ENCODE assay signal across 12 cellular contexts in the genomic region with DNA sequence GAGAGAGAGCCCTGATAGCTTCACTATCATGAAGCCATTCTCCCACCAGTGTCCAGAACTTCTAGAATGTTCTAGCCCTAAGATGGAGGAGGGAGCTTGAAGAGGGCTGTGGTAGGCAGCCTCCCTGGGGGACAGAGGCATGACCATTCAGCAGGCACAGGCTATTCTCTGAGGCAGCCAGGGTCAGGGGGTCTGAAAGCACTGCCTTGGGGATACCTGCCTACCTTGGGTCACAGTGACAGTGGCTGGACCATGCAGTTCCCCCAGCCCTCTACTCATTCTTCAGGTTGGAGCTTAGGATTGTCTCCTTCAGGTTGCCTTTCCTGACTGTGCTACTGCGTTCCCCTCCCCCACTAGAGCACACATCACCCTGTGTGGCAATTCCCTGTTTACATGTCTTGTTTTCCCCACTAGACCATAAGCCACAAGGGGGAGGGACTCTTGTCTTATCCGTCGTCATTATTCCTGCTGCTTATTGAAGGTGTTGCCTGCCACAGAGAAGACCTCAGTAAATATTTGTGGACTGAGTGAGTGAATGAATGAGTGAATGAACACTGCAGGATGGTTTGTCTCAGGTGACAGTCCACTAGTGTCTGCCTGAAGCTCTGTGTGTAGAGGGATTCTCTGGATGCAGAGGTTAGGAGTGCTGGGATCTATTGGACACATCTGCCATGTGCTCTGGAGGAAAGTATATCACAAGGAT. TPM values are rescaled to one million over a fixed set of nuclear protein-coding genes. Genes with fewer than 3 reads are reported as not detected.
A peak's percentile ranks its signal among the peaks of the same experiment; 100 is the strongest.
DNase-seq lines count a peak whose midpoint lies in the region; ATAC-seq, FAIRE-seq and TF ChIP-seq lines count a peak whose summit lies in the region.
"Had no signal": no experiment of that assay in that cellular context is flagged by ENCODE, and none has a peak within 500 bp of the region (broad histone marks: within the 10 kb centered on the region; RNA-seq: fewer than 3 reads in every experiment).

No MANE protein-coding gene starts in this region.

- H3K4me1 ChIP-seq in breast epithelium (peaks cover 4 to 8% of the 10 kb centered on the region in 2 donors), mammary epithelial cell (ENCODE audit: insufficient read depth, low read length) (peaks cover 6% of the 10 kb centered on the region), GM23338 (ENCODE audit: insufficient read depth) (peaks cover 5% of the 10 kb centered on the region)

- H3K9me2 ChIP-seq in GM23338 (ENCODE audit: insufficient read depth), result no peaks in the 10 kb centered on the region

- no peaks in the 10 kb centered on the region for H3K9me3 Mint-ChIP-seq in activated CD8-positive, alpha-beta T cell treated with anti-CD3 and anti-CD28 coated beads for 36 hours
- H3K9me3 Mint-ChIP-seq in GM23338, result no peaks in the 10 kb centered on the region

- H3K4me3 ChIP-seq in breast epithelium (no peak overlapping the region), mammary epithelial cell (replicated peaks in 1 of 3; ENCODE audit: insufficient read depth in 1 of 3, low read depth in 2 of 3, low read length in 3 of 3) (no peak overlapping the region), GM23338 (no peak overlapping the region), lower leg skin (ENCODE audit: low read depth, poor library complexity, severe bottlenecking) (no peak overlapping the region)

- no peaks in the 10 kb centered on the region for H3K27me3 Mint-ChIP-seq in activated CD8-positive, alpha-beta T cell treated with anti-CD3 and anti-CD28 coated beads for 36 hours
- H3K27me3 Mint-ChIP-seq in GM23338 (ENCODE audit: insufficient read depth, low read depth, poor library complexity), result peaks cover 12% of the 10 kb centered on the region

- in situ Hi-C loops in mammary epithelial cell (cut with MboI; ENCODE audit: low sequenced_read_pairs in 2 of 2), result no loop called here

- no TSS peak for BruUV-seq in mammary epithelial cell (replicated peaks; lab: Mats Ljungman, UMichigan)

- H3K4me3 Mint-ChIP-seq in activated CD8-positive, alpha-beta T cell treated with anti-CD3 and anti-CD28 coated beads for 36 hours, result no peak overlapping the region
- no peak overlapping the region for H3K4me3 Mint-ChIP-seq in GM23338

- peaks cover 77% of the 10 kb centered on the region for H3K36me3 Mint-ChIP-seq in activated CD8-positive, alpha-beta T cell treated with anti-CD3 and anti-CD28 coated beads for 36 hours (ENCODE audit: low read depth)
- H3K36me3 Mint-ChIP-seq in GM23338 (ENCODE audit: low read depth), result peaks cover 43% of the 10 kb centered on the region

- H3K27ac ChIP-seq in breast epithelium (peak overlapping the region; percentile 40 to 64), mammary epithelial cell (ENCODE audit: insufficient read depth, low read depth, low read length) (no peak overlapping the region), GM23338 (ENCODE audit: low read depth) (no peak overlapping the region)

- DNase-seq in breast epithelium (ENCODE audit: low spot score in 2 of 2) (no peak), mammary epithelial cell (no peak), left lobe of liver (ENCODE audit: low spot score) (peak; percentile 71), urothelium cell line (ENCODE audit: low spot score) (no peak), GM23338 (ENCODE audit: low spot score) (no peak), lower leg skin (ENCODE audit: low spot score in 2 of 2) (no peak), NOMO-1 treated with DMSO at 0.1 percent for 48 hours (lab: John Stamatoyannopoulos, UW; ENCODE audit: unreplicated experiment) (no peak)
- DNase-seq in activated CD8-positive, alpha-beta T cell treated with anti-CD3 and anti-CD28 coated beads for 36 hours, result no peak
- DNase-seq: activated gamma-delta T cell treated with Interleukin-2 at 50 U/mL for 16 hours, erythroblast, kidney glomerular epithelial cell, NCI-H774 had no signal

- FAIRE-seq in urothelium cell line (lab: Jason Lieb, UNC), result peak; percentile 56

- H3K79me2 ChIP-seq in mammary epithelial cell (ENCODE audit: insufficient read depth, low read length) (peaks cover 51% of the 10 kb centered on the region), GM23338 (replicated peaks; ENCODE audit: insufficient read depth) (peaks cover 4% of the 10 kb centered on the region; the same call in 1 of the 2 replicates)

- H3K27ac Mint-ChIP-seq in activated CD8-positive, alpha-beta T cell treated with anti-CD3 and anti-CD28 coated beads for 36 hours, result peak overlapping the region; percentile 98
- no peak overlapping the region for H3K27ac Mint-ChIP-seq in GM23338

- TF ChIP-seq POLR2A in breast epithelium (IDR thresholded peaks at IDR 0.05) (no peak), lower leg skin (IDR thresholded peaks at IDR 0.05) (no peak)

- intact Hi-C loops in breast epithelium (cut with DNase I; ENCODE audit: low total_unique reads), result no loop called here
- intact Hi-C loops in mammary epithelial cell (cut with micrococcal nuclease), result no loop called here
- intact Hi-C loops in activated CD8-positive, alpha-beta T cell treated with anti-CD3 and anti-CD28 coated beads for 36 hours (cut with micrococcal nuclease), result no loop called here
- intact Hi-C loops in lower leg skin (cut with DNase I; ENCODE audit: low total_unique reads), result no loop called here

- ATAC-seq in activated CD8-positive, alpha-beta T cell treated with anti-CD3 and anti-CD28 coated beads for 36 hours, result no peak
- ATAC-seq in left lobe of liver (peak; percentile 85), GM23338 (no peak)

- dilution Hi-C loops in mammary epithelial cell (cut with HindIII; ENCODE audit: low sequenced_read_pairs), result loop anchor here (5.0 kb wide), 1 partner anchor 39 kb away; no protein-coding TSS in a partner anchor

- CTCF ChIA-PET in mammary epithelial cell (lab: Charles Lee; ENCODE audit: low non-redundant PET), result interaction anchor here (0.7 kb wide), 1 partner anchor 139 kb away, joined by 6 read pairs; no protein-coding TSS in a partner anchor
- CTCF ChIA-PET in activated CD8-positive, alpha-beta T cell treated with anti-CD3 and anti-CD28 coated beads for 36 hours (lab: Charles Lee), result interaction anchor here (0.9 to 4.3 kb wide), 11 partner anchors 8 to 232 kb away, joined by 3 to 36 read pairs (median 8); partner anchors contain the start of gene PIGV

- no peaks in the 10 kb centered on the region for H3K27me3 ChIP-seq in breast epithelium
- H3K27me3 ChIP-seq in mammary epithelial cell (ENCODE audit: insufficient read depth, low read length), result no peaks in the 10 kb centered on the region
- H3K27me3 ChIP-seq in GM23338 (ENCODE audit: insufficient read depth), result peaks cover 3% of the 10 kb centered on the region; the same call in 1 of the 2 replicates

- peaks cover 7% of the 10 kb centered on the region for H3K36me3 ChIP-seq in breast epithelium
- H3K36me3 ChIP-seq in mammary epithelial cell (ENCODE audit: insufficient read depth, low read length), result peaks cover 20% of the 10 kb centered on the region
- H3K36me3 ChIP-seq in GM23338 (ENCODE audit: insufficient read depth), result 0 out of 2 replicates have a peak, but pooled peaks cover 6% of the 10 kb centered on the region

- 0 out of 2 replicates have a peak, but pooled peaks cover 4% of the 10 kb centered on the region for H3F3A ChIP-seq in GM23338 (replicated peaks; ENCODE audit: low read depth)

- 85% methylated on average over 3 of the region's 3 CpGs for WGBS in mammary epithelial cell (ENCODE audit: low coverage, missing lambda C conversion rate)
- 61 to 71% methylated on average over 3 of the region's 3 CpGs for WGBS in lower leg skin, 2 donors

- no peak overlapping the region for H2AFZ ChIP-seq in mammary epithelial cell (ENCODE audit: low read depth, low read length)
- H2AFZ ChIP-seq in GM23338, result no peak overlapping the region

- TF ChIP-seq CTCF in breast epithelium (IDR thresholded peaks at IDR 0.05) (no peak), mammary epithelial cell (conservative IDR thresholded peaks at IDR 0.05 in 1 of 2, IDR thresholded peaks at IDR 0.05 in 1 of 2; ENCODE audit: extremely low read depth in 1 of 2, insufficient read depth in 1 of 2, low read depth in 1 of 2, low read length in 2 of 2) (no peak), GM23338 (conservative IDR thresholded peaks at IDR 0.05; ENCODE audit: low read depth in 2 of 2) (no peak), lower leg skin (IDR thresholded peaks at IDR 0.05) (no peak)
- no peak for TF ChIP-seq CTCF in activated CD8-positive, alpha-beta T cell treated with anti-CD3 and anti-CD28 coated beads for 36 hours (IDR thresholded peaks at IDR 0.05)

- H3K9me3 ChIP-seq in breast epithelium (no peaks in the 10 kb centered on the region), mammary epithelial cell (replicated peaks; ENCODE audit: insufficient read depth, low read length) (no peaks in the 10 kb centered on the region)

- POLR2A ChIA-PET in activated CD8-positive, alpha-beta T cell treated with anti-CD3 and anti-CD28 coated beads for 36 hours (lab: Charles Lee), result interaction anchor here (0.8 to 3.8 kb wide), 10 partner anchors 8 to 270 kb away, joined by 3 to 18 read pairs (median 4); partner anchors contain the start of gene PIGV

- H4K20me1 ChIP-seq in mammary epithelial cell (ENCODE audit: insufficient read depth, low read length), result no peaks in the 10 kb centered on the region
- H4K20me1 ChIP-seq in GM23338 (replicated peaks; ENCODE audit: insufficient read depth), result peaks cover 5% of the 10 kb centered on the region

- H3K9ac ChIP-seq in mammary epithelial cell (ENCODE audit: insufficient read depth, low read length), result no peak overlapping the region

- H3K4me2 ChIP-seq in mammary epithelial cell (ENCODE audit: insufficient read depth, low read depth, low read length) (no peak overlapping the region), GM23338 (no peak overlapping the region)

- H3K4me1 Mint-ChIP-seq in activated CD8-positive, alpha-beta T cell treated with anti-CD3 and anti-CD28 coated beads for 36 hours (ENCODE audit: low read depth), result peaks cover 68% of the 10 kb centered on the region
- peaks cover 22% of the 10 kb centered on the region for H3K4me1 Mint-ChIP-seq in GM23338

RNA-seq across cellular contexts. Expression of gene ZDHHC18, which starts 5.2 kb away (rescaled TPM):
- total RNA-seq in breast epithelium (10 to 100 TPM; 12.3 to 35.4 (median 16.4) TPM), mammary epithelial cell (10 to 100 TPM; 14.2 to 20.2 TPM), left lobe of liver (10.3 TPM), lower leg skin (10 to 100 TPM; 14.1 to 28.4 (median 18.8) TPM)
- polyA plus RNA-seq in mammary epithelial cell (24.5 TPM), GM23338 (2016; fragmentation: Nextera tagmentation; extraction: Ambion mirVana) (5.6 and 6.3 TPM in 2 replicates)
- 19.8 TPM for polyA minus RNA-seq in mammary epithelial cell
- 10 to 100 TPM; 55.0 to 61.3 TPM for total RNA-seq in activated CD8-positive, alpha-beta T cell treated with anti-CD3 and anti-CD28 coated beads for 36 hours
- total RNA-seq in GM23338 (2014; rRNA removed; shearing (Covaris generic)), result 15.5 and 26.8 TPM in 2 replicates

RNA-seq across cellular contexts. Expression of gene SFN, which starts 31.3 kb away (rescaled TPM):
- total RNA-seq in breast epithelium (10 to 100 TPM in 2 of 3 donors, not detected in 1; 12.1 to 18.4 TPM), mammary epithelial cell (1,000 to 10,000 TPM; 1,135 to 2,555 TPM), left lobe of liver (0.40 TPM), lower leg skin (1,000 to 10,000 TPM in 1 of 4 donors, 100 to 1,000 TPM in 3; 755 to 1,044 (median 948) TPM)
- polyA plus RNA-seq in mammary epithelial cell (2,641 TPM), GM23338 (2016; fragmentation: Nextera tagmentation; extraction: Ambion mirVana) (1.8 and 3.6 TPM in 2 replicates)
- 1,141 TPM for polyA minus RNA-seq in mammary epithelial cell
- under 1 TPM; 0.47 to 0.59 TPM for total RNA-seq in activated CD8-positive, alpha-beta T cell treated with anti-CD3 and anti-CD28 coated beads for 36 hours
- 2.6 and 4.1 TPM in 2 replicates for total RNA-seq in GM23338 (2014; rRNA removed; shearing (Covaris generic))

RNA-seq across cellular contexts. Expression of gene PIGV, which starts 43.9 kb away (rescaled TPM):
- total RNA-seq in breast epithelium (10 to 100 TPM; 18.7 to 36.8 (median 29.7) TPM), mammary epithelial cell (10 to 100 TPM; 18.0 to 19.2 TPM), left lobe of liver (30.8 TPM), lower leg skin (10 to 100 TPM; 18.2 to 39.3 (median 27.1) TPM)
- polyA plus RNA-seq in mammary epithelial cell (19.1 TPM), GM23338 (2016; fragmentation: Nextera tagmentation; extraction: Ambion mirVana) (3.8 and 4.5 TPM in 2 replicates)
- polyA minus RNA-seq in mammary epithelial cell, result 10.1 TPM
- 10 to 100 TPM; 21.2 to 23.9 TPM for total RNA-seq in activated CD8-positive, alpha-beta T cell treated with anti-CD3 and anti-CD28 coated beads for 36 hours
- 11.7 and 12.6 TPM in 2 replicates for total RNA-seq in GM23338 (2014; rRNA removed; shearing (Covaris generic))

RNA-seq across cellular contexts. Expression of gene GPN2, which starts 58.4 kb away (rescaled TPM):
- total RNA-seq in breast epithelium (10 to 100 TPM in 2 of 3 donors, 1 to 10 TPM in 1; 8.5 to 17.7 (median 13.4) TPM), mammary epithelial cell (10 to 100 TPM; 14.7 to 48.3 TPM), left lobe of liver (15.9 TPM), lower leg skin (10 to 100 TPM; 12.3 to 24.5 (median 16.4) TPM)
- polyA plus RNA-seq in mammary epithelial cell (39.5 TPM), GM23338 (2016; fragmentation: Nextera tagmentation; extraction: Ambion mirVana) (18.2 and 19.4 TPM in 2 replicates)
- polyA minus RNA-seq in mammary epithelial cell, result 62.3 TPM
- total RNA-seq in activated CD8-positive, alpha-beta T cell treated with anti-CD3 and anti-CD28 coated beads for 36 hours, result 10 to 100 TPM; 45.9 to 47.9 TPM
- total RNA-seq in GM23338 (2014; rRNA removed; shearing (Covaris generic)), result 10.1 and 13.8 TPM in 2 replicates

Comparison
In these comparisons a context has a peak if more than half of its experiments do, and no peak if none do; other contexts are left out.
1. H3K27ac ChIP-seq: peak in breast epithelium (2 of 2); none in mammary epithelial cell (single experiment) and GM23338 (single experiment).
2. RNA of gene SFN, which starts 31.3 kb away (total RNA-seq): 1,135 to 2,555 TPM in mammary epithelial cell and 755 to 1,044 TPM in lower leg skin; 12.1 to 18.4 TPM in breast epithelium, 2.6 to 4.1 TPM in GM23338, 0.47 to 0.59 TPM in activated CD8-positive, alpha-beta T cell treated with anti-CD3 and anti-CD28 coated beads for 36 hours and 0.40 TPM in left lobe of liver (single experiment); every median in the first group is over 10 times any median in the second.